Comparison of ENCODE assay signal across 8 cellular contexts in genomic region chr4:38560763-38561558, GRCh38.
DNase-seq lines count a peak whose midpoint lies in the region; ATAC-seq and TF ChIP-seq lines count a peak whose summit lies in the region.

No MANE protein-coding gene starts in this region.

- H3K18ac ChIP-seq in mesenchymal stem cell (ENCODE audit: low read depth in 1 of 2, low read length in 2 of 2), result no peak overlapping the region

- H3K14ac ChIP-seq in mesenchymal stem cell (ENCODE audit: low read length in 2 of 2), result no peak overlapping the region

- H3K27ac Mint-ChIP-seq in natural killer cell treated with Interleukin-12 subunit alpha and Interleukin-12 subunit beta and Interleukin-15 and Interleukin-18, amount 100 ng/mL, for 72 hours, result peak overlapping the region in 1 of 2 donors; percentile 69
- no peak overlapping the region for H3K27ac Mint-ChIP-seq in natural killer cell
- H3K27ac Mint-ChIP-seq in Caco-2 (ENCODE audit: unreplicated experiment), result no peak overlapping the region

- no peaks in the 10 kb centered on the region for H3K4me1 ChIP-seq in Caco-2
- H3K4me1 ChIP-seq in mesenchymal stem cell (ENCODE audit: control insufficient read depth, insufficient read depth, low read depth, low read length), result no peaks in the 10 kb centered on the region

- 93% methylated on average over 5 of the region's 7 CpGs for WGBS in mesenchymal stem cell

- H3K9ac ChIP-seq in mesenchymal stem cell (ENCODE audit: low read length), result no peak overlapping the region

- no peak overlapping the region for H3K23ac ChIP-seq in mesenchymal stem cell (ENCODE audit: low read length in 2 of 2)

- H3K9me3 Mint-ChIP-seq in natural killer cell treated with Interleukin-12 subunit alpha and Interleukin-12 subunit beta and Interleukin-15 and Interleukin-18, amount 100 ng/mL, for 72 hours, result no peaks in the 10 kb centered on the region
- H3K9me3 Mint-ChIP-seq in natural killer cell (no peaks in the 10 kb centered on the region), Caco-2 (ENCODE audit: unreplicated experiment) (no peaks in the 10 kb centered on the region)

- no peak for DNase-seq in natural killer cell treated with Interleukin-12 subunit alpha and Interleukin-12 subunit beta and Interleukin-15 and Interleukin-18, amount 100 ng/mL, for 72 hours (ENCODE audit: low spot score)
- DNase-seq in natural killer cell, result no peak
- peak; percentile 33 for DNase-seq in NCI-H2171 treated with DMSO at 0.1 percent for 48 hours (lab: John Stamatoyannopoulos, UW)
- no peak for DNase-seq in Caco-2
- no peak for DNase-seq in NCI-H82 (lab: John Stamatoyannopoulos, UW)
- no peak for DNase-seq in mesenchymal stem cell
- no peak for DNase-seq in LoVo (ENCODE audit: low spot score)

- BruUV-seq in Caco-2 (replicated peaks; lab: Mats Ljungman, UMichigan), result no TSS peak

- CTCF ChIA-PET in Caco-2 (lab: Charles Lee), result no interaction called here

- no peak overlapping the region for H2BK12ac ChIP-seq in mesenchymal stem cell (ENCODE audit: low read length in 2 of 2)

- H3K27me3 ChIP-seq in Caco-2 (replicated peaks; ENCODE audit: control insufficient read depth, insufficient read depth, low read length) (no peaks in the 10 kb centered on the region), mesenchymal stem cell (ENCODE audit: control insufficient read depth in 1 of 2, insufficient read depth in 1 of 2, low read length in 2 of 2) (peaks cover 0 to 9% of the 10 kb centered on the region in 2 experiments)

- no peak overlapping the region for H2BK120ac ChIP-seq in mesenchymal stem cell (ENCODE audit: low read depth, low read length)

- no peak overlapping the region for H3K27ac ChIP-seq in mesenchymal stem cell (ENCODE audit: low read length, poor library complexity, severe bottlenecking)

- intact Hi-C loops in natural killer cell (cut with micrococcal nuclease), result no loop called here
- intact Hi-C loops in Caco-2 (cut with micrococcal nuclease; ENCODE audit: unreplicated experiment), result no loop called here

- peak; percentile 83 to 93 for ATAC-seq in natural killer cell treated with Interleukin-12 subunit alpha and Interleukin-12 subunit beta and Interleukin-15 and Interleukin-18, amount 100 ng/mL, for 72 hours
- ATAC-seq in natural killer cell (no peak), HG02678 (IDR thresholded peaks at IDR 0.05; ENCODE audit: unreplicated experiment) (peak; percentile 93)

- peak overlapping the region; percentile 20 for H3K4me3 Mint-ChIP-seq in natural killer cell treated with Interleukin-12 subunit alpha and Interleukin-12 subunit beta and Interleukin-15 and Interleukin-18, amount 100 ng/mL, for 72 hours
- H3K4me3 Mint-ChIP-seq in natural killer cell, result no peak overlapping the region
- H3K4me3 Mint-ChIP-seq in Caco-2 (ENCODE audit: unreplicated experiment), result no peak overlapping the region

- TF ChIP-seq CTCF in natural killer cell (IDR thresholded peaks at IDR 0.05) (no peak), Caco-2 (IDR thresholded peaks at IDR 0.05; ENCODE audit: insufficient read depth in 1 of 2, low read depth in 1 of 2, low read length in 1 of 2, severe bottlenecking in 1 of 2, unreplicated experiment in 1 of 2) (no peak)

- H3K79me1 ChIP-seq in mesenchymal stem cell (replicated peaks; ENCODE audit: low read length, poor library complexity, severe bottlenecking), result no peaks in the 10 kb centered on the region

- H3K4me1 Mint-ChIP-seq in natural killer cell treated with Interleukin-12 subunit alpha and Interleukin-12 subunit beta and Interleukin-15 and Interleukin-18, amount 100 ng/mL, for 72 hours (ENCODE audit: low read depth in 2 of 2), result peaks cover 18 to 37% of the 10 kb centered on the region in 2 donors
- H3K4me1 Mint-ChIP-seq in natural killer cell, result peaks cover 0 to 13% of the 10 kb centered on the region in 2 donors
- peaks cover 6% of the 10 kb centered on the region for H3K4me1 Mint-ChIP-seq in Caco-2 (ENCODE audit: low read depth, unreplicated experiment)

- H3K27me3 Mint-ChIP-seq in natural killer cell treated with Interleukin-12 subunit alpha and Interleukin-12 subunit beta and Interleukin-15 and Interleukin-18, amount 100 ng/mL, for 72 hours, result peaks cover 0 to 3% of the 10 kb centered on the region in 2 donors
- no peaks in the 10 kb centered on the region for H3K27me3 Mint-ChIP-seq in natural killer cell (ENCODE audit: low read depth in 2 of 2)
- no peaks in the 10 kb centered on the region for H3K27me3 Mint-ChIP-seq in Caco-2 (ENCODE audit: insufficient read depth, unreplicated experiment)

- H4K91ac ChIP-seq in mesenchymal stem cell (ENCODE audit: low read length), result no peak overlapping the region

- no peak overlapping the region for H4K8ac ChIP-seq in mesenchymal stem cell (ENCODE audit: low read length)

- H3K4ac ChIP-seq in mesenchymal stem cell (ENCODE audit: low read depth in 1 of 2, low read length in 2 of 2), result no peak overlapping the region

- H2BK5ac ChIP-seq in mesenchymal stem cell (ENCODE audit: low read depth, low read length, poor library complexity, severe bottlenecking), result no peak overlapping the region

- no peak overlapping the region for H2AFZ ChIP-seq in mesenchymal stem cell (ENCODE audit: low read depth, low read length)

- POLR2A ChIA-PET in Caco-2 (lab: Charles Lee), result no interaction called here

- no peak overlapping the region for H3K4me2 ChIP-seq in mesenchymal stem cell (ENCODE audit: low read length, poor library complexity, severe bottlenecking)

- H3K4me3 ChIP-seq in Caco-2 (ENCODE audit: low read depth, low read length) (no peak overlapping the region), mesenchymal stem cell (ENCODE audit: insufficient read depth in 1 of 2, low read depth in 1 of 2, low read length in 2 of 2) (no peak overlapping the region)

- H2AK5ac ChIP-seq in mesenchymal stem cell (ENCODE audit: low read length, severe bottlenecking), result no peak overlapping the region

- H3K9me3 ChIP-seq in Caco-2 (no peaks in the 10 kb centered on the region), mesenchymal stem cell (ENCODE audit: control insufficient read depth, low read length) (no peaks in the 10 kb centered on the region)

- H2BK15ac ChIP-seq in mesenchymal stem cell (ENCODE audit: low read depth, poor library complexity, severe bottlenecking), result no peak overlapping the region

- H3K36me3 ChIP-seq in Caco-2 (ENCODE audit: control insufficient read depth, insufficient read depth, low read length) (no peaks in the 10 kb centered on the region), mesenchymal stem cell (ENCODE audit: control insufficient read depth in 1 of 2, insufficient read depth in 2 of 2, low read depth in 1 of 2, low read length in 2 of 2) (no peaks in the 10 kb centered on the region)

- H3K36me3 Mint-ChIP-seq in natural killer cell treated with Interleukin-12 subunit alpha and Interleukin-12 subunit beta and Interleukin-15 and Interleukin-18, amount 100 ng/mL, for 72 hours, result peaks cover 9% of the 10 kb centered on the region
- H3K36me3 Mint-ChIP-seq in natural killer cell, result no peaks in the 10 kb centered on the region
- H3K36me3 Mint-ChIP-seq in Caco-2 (ENCODE audit: insufficient read depth, unreplicated experiment), result no peaks in the 10 kb centered on the region

Comparison
In these comparisons a context has a peak if more than half of its experiments do, and no peak if none do; other contexts are left out.
1. ATAC-seq: peak in natural killer cell treated with Interleukin-12 subunit alpha and Interleukin-12 subunit beta and Interleukin-15 and Interleukin-18, amount 100 ng/mL, for 72 hours (2 of 2) and HG02678 (single experiment); none in natural killer cell (0 of 3).